In genomic region chr10:10332786-10333185, GRCh38 we compare ENCODE assay signal across 21 cellular contexts.
"Had no signal": no experiment of that assay in that cellular context is flagged by ENCODE, and none has a peak within 500 bp of the region (broad histone marks: within the 10 kb centered on the region; RNA-seq: fewer than 3 reads in every experiment).

No MANE protein-coding gene starts in this region.

- H3K4me3 ChIP-seq: adrenal gland, esophagus squamous epithelium, heart right ventricle, left lung, prostate gland, suprapubic skin had no signal

- H3K27ac ChIP-seq: adrenal gland, esophagus squamous epithelium, heart right ventricle, left lung, prostate gland, suprapubic skin, WERI-Rb-1 had no signal

- H3K9me3 ChIP-seq: adrenal gland, esophagus squamous epithelium, heart right ventricle, left lung, prostate gland, suprapubic skin had no signal

- FAIRE-seq: astrocyte, small intestine had no signal

- H3K4me1 ChIP-seq: adrenal gland, esophagus squamous epithelium, heart right ventricle, left lung, prostate gland, suprapubic skin had no signal

- ATAC-seq: effector memory CD8-positive, alpha-beta T cell; heart right ventricle; left lung; right cardiac atrium; stimulated activated naive CD8-positive, alpha-beta T cell treated with anti-CD3 and anti-CD28 coated beads, Interleukin-15, amount 100 ng/mL, for 72 hours; T-helper 17 cell had no signal

- H3K36me3 ChIP-seq: adrenal gland, esophagus squamous epithelium, heart right ventricle, left lung, prostate gland, suprapubic skin, WERI-Rb-1 had no signal

- H3K27me3 ChIP-seq: adrenal gland, esophagus squamous epithelium, heart right ventricle, left lung, suprapubic skin had no signal

- DNase-seq: activated CD4-positive, alpha-beta T cell treated with anti-CD3 and anti-CD28 coated beads, Interleukin-2, amount 50 U/mL, for 4 hours; activated gamma-delta T cell; adrenal gland; dermis blood vessel endothelial cell; effector memory CD8-positive, alpha-beta T cell; esophagus squamous epithelium; heart right ventricle; left lung; mammary epithelial cell; naive B cell; right cardiac atrium; small intestine; stimulated activated CD4-positive, alpha-beta T cell treated with anti-CD3 and anti-CD28 coated beads, Interleukin-15, amount 100 ng/mL, for 24 hours; stimulated activated CD4-positive, alpha-beta T cell treated with anti-CD3 and anti-CD28 coated beads, Interleukin-2, amount 100 ng/mL, for 48 hours; stimulated activated naive CD8-positive, alpha-beta T cell treated with anti-CD3 and anti-CD28 coated beads, Interleukin-15, amount 100 ng/mL, for 72 hours; T-helper 17 cell; trophoblast cell; WERI-Rb-1 had no signal
